ENCODE assay signal across 8 cellular contexts in genomic region chr7:27129729-27130539, GRCh38. TPM values are rescaled to one million over a fixed set of nuclear protein-coding genes. Genes with fewer than 3 reads are reported as not detected.
DNase-seq lines count a peak whose midpoint lies in the region; ATAC-seq, FAIRE-seq and TF ChIP-seq lines count a peak whose summit lies in the region.

No MANE protein-coding gene starts in this region.

- no peaks in the 10 kb centered on the region for H3K27me3 ChIP-seq in PC-9 (ENCODE audit: insufficient read depth, low read depth)

- no peaks in the 10 kb centered on the region for H3K9me2 ChIP-seq in PC-9 (ENCODE audit: insufficient read depth)

- H4K20me1 ChIP-seq in PC-9 (ENCODE audit: insufficient read depth): no peaks in the 10 kb centered on the region

- H3K4me3 ChIP-seq in epithelial cell of esophagus (ENCODE audit: low read length): peak overlapping the region; percentile 69
- no peak overlapping the region for H3K4me3 ChIP-seq in PC-9

- H3K36me3 Mint-ChIP-seq in natural killer cell treated with Interleukin-12 subunit alpha and Interleukin-12 subunit beta and Interleukin-15 and Interleukin-18, amount 100 ng/mL, for 72 hours: no peaks in the 10 kb centered on the region

- H3K4me1 ChIP-seq in PC-9 (replicated peaks; ENCODE audit: insufficient read depth): peaks cover 25% of the 10 kb centered on the region

- no peak overlapping the region for H3K27ac Mint-ChIP-seq in natural killer cell treated with Interleukin-12 subunit alpha and Interleukin-12 subunit beta and Interleukin-15 and Interleukin-18, amount 100 ng/mL, for 72 hours

- H3K4me3 Mint-ChIP-seq in natural killer cell treated with Interleukin-12 subunit alpha and Interleukin-12 subunit beta and Interleukin-15 and Interleukin-18, amount 100 ng/mL, for 72 hours: no peak overlapping the region

- H3K27ac ChIP-seq in C4-2B (peak overlapping the region; percentile 75), PC-9 (no peak overlapping the region)

- no peaks in the 10 kb centered on the region for H3K9me3 ChIP-seq in PC-9 (ENCODE audit: insufficient read depth, low read depth)

- BruUV-seq in PC-9 (replicated peaks; lab: Mats Ljungman, UMichigan): no TSS peak

- peaks cover 13 to 16% of the 10 kb centered on the region in 2 donors for H3K4me1 Mint-ChIP-seq in natural killer cell treated with Interleukin-12 subunit alpha and Interleukin-12 subunit beta and Interleukin-15 and Interleukin-18, amount 100 ng/mL, for 72 hours (ENCODE audit: low read depth in 2 of 2)

- CTCF ChIA-PET in PC-9 (lab: Charles Lee): no interaction called here

- ATAC-seq in natural killer cell treated with Interleukin-12 subunit alpha and Interleukin-12 subunit beta and Interleukin-15 and Interleukin-18, amount 100 ng/mL, for 72 hours: peak; percentile 36 to 68

- FAIRE-seq in D721Med (lab: Jason Lieb, UNC): no peak

- POLR2A ChIA-PET in PC-9 (lab: Charles Lee; ENCODE audit: unreplicated experiment): no interaction called here

- H3K4me2 ChIP-seq in PC-9: no peak overlapping the region

- H3K9me3 Mint-ChIP-seq in natural killer cell treated with Interleukin-12 subunit alpha and Interleukin-12 subunit beta and Interleukin-15 and Interleukin-18, amount 100 ng/mL, for 72 hours: no peaks in the 10 kb centered on the region

- peak; percentile 45 for TF ChIP-seq CTCF in C4-2B (conservative IDR thresholded peaks at IDR 0.05)
- TF ChIP-seq CTCF in epithelial cell of esophagus (IDR thresholded peaks at IDR 0.05; ENCODE audit: insufficient read depth, low read depth, low read length, missing control alignments): no peak
- no peak for TF ChIP-seq CTCF in D721Med (IDR thresholded peaks at IDR 0.05; ENCODE audit: insufficient read depth, missing control alignments)
- no peak for TF ChIP-seq CTCF in PC-9 (conservative IDR thresholded peaks at IDR 0.05)

- DNase-seq in NCI-H1417 (lab: John Stamatoyannopoulos, UW) (peak; percentile 41 to 92 (median 83)), epithelial cell of esophagus (ENCODE audit: low read depth) (no peak), D721Med (ENCODE audit: insufficient read length, low spot score) (no peak), PC-9 (no peak), DMS79 (lab: John Stamatoyannopoulos, UW) (no peak)
- DNase-seq in natural killer cell treated with Interleukin-12 subunit alpha and Interleukin-12 subunit beta and Interleukin-15 and Interleukin-18, amount 100 ng/mL, for 72 hours (ENCODE audit: low spot score): no peak
- no peak for DNase-seq in activated CD8-positive, alpha-beta memory T cell treated with anti-CD3 and anti-CD28 coated beads, Interleukin-2, amount 50 U/mL, for 4 hours

- H3K36me3 ChIP-seq in PC-9 (ENCODE audit: low read depth): no peaks in the 10 kb centered on the region

- H3K27me3 Mint-ChIP-seq in natural killer cell treated with Interleukin-12 subunit alpha and Interleukin-12 subunit beta and Interleukin-15 and Interleukin-18, amount 100 ng/mL, for 72 hours: peaks cover 32 to 69% of the 10 kb centered on the region in 2 donors

- H3F3A ChIP-seq in PC-9 (ENCODE audit: insufficient read depth, low read depth): peaks cover 16% of the 10 kb centered on the region

- no peaks in the 10 kb centered on the region for H3K79me2 ChIP-seq in PC-9 (ENCODE audit: low read depth)

- H2AFZ ChIP-seq in PC-9: no peak overlapping the region

- intact Hi-C loops in PC-9 (cut with micrococcal nuclease; ENCODE audit: unreplicated experiment): no loop called here

RNA-seq across cellular contexts. Expression of gene HOXA4, which starts 0.6 kb away (rescaled TPM):
- under 1 TPM in 1 of 2 donors, not detected in 1; 0.55 TPM for total RNA-seq in natural killer cell treated with Interleukin-12 subunit alpha and Interleukin-12 subunit beta and Interleukin-15 and Interleukin-18, amount 100 ng/mL, for 72 hours
- total RNA-seq in PC-9 (2021): not detected in 2 replicates

RNA-seq across cellular contexts. Expression of gene HOXA5, which starts 13.5 kb away (rescaled TPM):
- total RNA-seq in natural killer cell treated with Interleukin-12 subunit alpha and Interleukin-12 subunit beta and Interleukin-15 and Interleukin-18, amount 100 ng/mL, for 72 hours: under 1 TPM; 0.33 to 0.64 TPM
- 0.63 and 1.0 TPM in 2 replicates for total RNA-seq in PC-9 (2021)

RNA-seq across cellular contexts. Expression of gene HOXA6, which starts 17.6 kb away (rescaled TPM):
- total RNA-seq in natural killer cell treated with Interleukin-12 subunit alpha and Interleukin-12 subunit beta and Interleukin-15 and Interleukin-18, amount 100 ng/mL, for 72 hours: under 1 TPM in 1 of 2 donors, not detected in 1; 0.81 TPM
- total RNA-seq in PC-9 (2021): 0.65 and 1.2 TPM in 2 replicates

RNA-seq across cellular contexts. Expression of gene HOXA3, which starts 22.4 kb away (rescaled TPM):
- not detected for total RNA-seq in natural killer cell treated with Interleukin-12 subunit alpha and Interleukin-12 subunit beta and Interleukin-15 and Interleukin-18, amount 100 ng/mL, for 72 hours
- total RNA-seq in PC-9 (2021): 50.5 and 53.1 TPM in 2 replicates

RNA-seq across cellular contexts. Expression of gene HOXA7, which starts 26.5 kb away (rescaled TPM):
- total RNA-seq in natural killer cell treated with Interleukin-12 subunit alpha and Interleukin-12 subunit beta and Interleukin-15 and Interleukin-18, amount 100 ng/mL, for 72 hours: under 1 TPM in 1 of 2 donors, not detected in 1; 0.20 TPM
- total RNA-seq in PC-9 (2021): not detected in 2 replicates

Comparison
In these comparisons a context has a peak if more than half of its experiments do, and no peak if none do; other contexts are left out.
1. DNase-seq: peak in NCI-H1417 (3 of 3); none in epithelial cell of esophagus (single experiment), natural killer cell treated with Interleukin-12 subunit alpha and Interleukin-12 subunit beta and Interleukin-15 and Interleukin-18, amount 100 ng/mL, for 72 hours (single experiment), D721Med (single experiment), PC-9 (0 of 2), activated CD8-positive, alpha-beta memory T cell treated with anti-CD3 and anti-CD28 coated beads, Interleukin-2, amount 50 U/mL, for 4 hours (single experiment) and DMS79 (single experiment).